Comparison of ENCODE assay signal across 8 cellular contexts in genomic region chr7:27739301-27739913, GRCh38. TPM values are rescaled to one million over a fixed set of nuclear protein-coding genes. Genes with fewer than 3 reads are reported as not detected.
A peak's percentile ranks its signal among the peaks of the same experiment; 100 is the strongest.
DNase-seq lines count a peak whose midpoint lies in the region; ATAC-seq and TF ChIP-seq lines count a peak whose summit lies in the region.

No MANE protein-coding gene starts in this region.

- TF ChIP-seq CTCF in DOHH2 (IDR thresholded peaks at IDR 0.05; ENCODE audit: low read depth, low read length, poor library complexity, severe bottlenecking) (no peak), fibroblast of mammary gland (conservative IDR thresholded peaks at IDR 0.05; ENCODE audit: control insufficient read depth, insufficient read depth, low read depth, low read length) (no peak), osteoblast (IDR thresholded peaks at IDR 0.05; ENCODE audit: extremely low read depth, low read depth, low read length) (peak; percentile 4)

- peak overlapping the region; percentile 94 for H2AFZ ChIP-seq in osteoblast (ENCODE audit: low read length)

- H3K4me1 ChIP-seq in DOHH2 (ENCODE audit: control insufficient read depth, low read length) (peaks cover 18% of the 10 kb centered on the region), osteoblast (ENCODE audit: insufficient read depth, low read length) (peaks cover 14% of the 10 kb centered on the region)

- H3K36me3 ChIP-seq in DOHH2 (ENCODE audit: control insufficient read depth, low read length) (peaks cover 4% of the 10 kb centered on the region), osteoblast (ENCODE audit: insufficient read depth, low read length) (no peaks in the 10 kb centered on the region)

- no peaks in the 10 kb centered on the region for H3K27me3 ChIP-seq in DOHH2 (ENCODE audit: control insufficient read depth, low read length)
- no peaks in the 10 kb centered on the region for H3K27me3 ChIP-seq in osteoblast (ENCODE audit: insufficient read depth, low read length)

- peaks cover 3% of the 10 kb centered on the region; the same call in 1 of the 2 replicates for H3F3A ChIP-seq in DOHH2 (ENCODE audit: control insufficient read depth, insufficient read depth)

- peaks cover 31% of the 10 kb centered on the region for H3K79me2 ChIP-seq in DOHH2 (ENCODE audit: control insufficient read depth, low read length)
- peaks cover 37% of the 10 kb centered on the region for H3K79me2 ChIP-seq in osteoblast (ENCODE audit: insufficient read depth, low read length)

- H4K20me1 ChIP-seq in DOHH2 (ENCODE audit: control insufficient read depth, insufficient read depth, low read depth, low read length) (0 out of 2 replicates have a peak, but pooled peaks cover 2% of the 10 kb centered on the region), osteoblast (ENCODE audit: insufficient read depth, low read length) (peaks cover 10% of the 10 kb centered on the region)

- H3K4me3 ChIP-seq in DOHH2 (ENCODE audit: low read length) = peak overlapping the region; percentile 91
- H3K4me3 ChIP-seq in fibroblast of mammary gland (ENCODE audit: control insufficient read depth, low read depth, low read length) = peak overlapping the region; percentile 96
- peak overlapping the region; percentile 100 for H3K4me3 ChIP-seq in osteoblast (ENCODE audit: insufficient read depth, low read length)

- H3K4me2 ChIP-seq in DOHH2 (ENCODE audit: low read length) (peak overlapping the region; percentile 71), osteoblast (ENCODE audit: insufficient read depth, low read length) (peak overlapping the region; percentile 98)

- peak; percentile 46 for ATAC-seq in GM19395 (IDR thresholded peaks at IDR 0.05; ENCODE audit: unreplicated experiment)
- ATAC-seq in HG03442 (IDR thresholded peaks at IDR 0.05; ENCODE audit: unreplicated experiment) = peak; percentile 24

- no peaks in the 10 kb centered on the region for H3K9me2 ChIP-seq in DOHH2 (replicated peaks; ENCODE audit: control insufficient read depth, low read length)

- peak; percentile 4 for DNase-seq in T-helper 9 cell
- no peak for DNase-seq in fibroblast of mammary gland (ENCODE audit: low read depth)
- peak; percentile 79 for DNase-seq in osteoblast (ENCODE audit: insufficient read length, low spot score, missing footprints)
- no peak for DNase-seq in MV-4-11 (lab: John Stamatoyannopoulos, UW)
- DNase-seq in NCI-H187 treated with DMSO at 0.1 percent for 48 hours (lab: John Stamatoyannopoulos, UW) = no peak

- H3K9me3 ChIP-seq in DOHH2 (ENCODE audit: control insufficient read depth, insufficient read depth, low read length) = no peaks in the 10 kb centered on the region
- no peaks in the 10 kb centered on the region for H3K9me3 ChIP-seq in osteoblast (ENCODE audit: low read depth, low read length)

- peak overlapping the region; percentile 39 for H3K27ac ChIP-seq in DOHH2 (ENCODE audit: low read depth, low read length)
- peak overlapping the region; percentile 99 for H3K27ac ChIP-seq in osteoblast (ENCODE audit: low read depth, low read length)

RNA-seq across cellular contexts. Expression of gene TAX1BP1, which starts 0.6 kb away (rescaled TPM):
- 107 and 112 TPM in 2 replicates for total RNA-seq in osteoblast

Comparison
In these comparisons a context has a peak if more than half of its experiments do, and no peak if none do; other contexts are left out.
1. DNase-seq: peak in T-helper 9 cell (single experiment) and osteoblast (single experiment); none in fibroblast of mammary gland (single experiment), MV-4-11 (single experiment) and NCI-H187 treated with DMSO at 0.1 percent for 48 hours (single experiment).
2. Peak in every context shown above with its lines, with median percentiles within 50 percentile points of each other: H3K4me3 ChIP-seq.